Comparison of ENCODE assay signal across 8 cellular contexts in genomic region chr2:156339110-156339847, GRCh38. TPM values are rescaled to one million over a fixed set of nuclear protein-coding genes. Genes with fewer than 3 reads are reported as not detected.
DNase-seq lines count a peak whose midpoint lies in the region; ATAC-seq lines count a peak whose summit lies in the region.

No MANE protein-coding gene starts in this region.

- no peak overlapping the region for H4K5ac ChIP-seq in mesendoderm (ENCODE audit: low read length)

- H3K79me2 ChIP-seq in mesendoderm (ENCODE audit: control insufficient read depth, insufficient read depth, low read length) = no peaks in the 10 kb centered on the region

- DNase-seq in Ammon's horn (ENCODE audit: low spot score) = peak; percentile 47
- DNase-seq in EH (ENCODE audit: low read depth) = peak; percentile 7
- DNase-seq in T-cell = no peak
- no peak for DNase-seq in mesendoderm
- no peak for DNase-seq in stimulated activated CD8-positive, alpha-beta memory T cell treated with anti-CD3 and anti-CD28 coated beads, Interleukin-4, amount 100 ng/mL, for 48 hours
- DNase-seq in stimulated activated CD4-positive, alpha-beta T cell treated with anti-CD3 and anti-CD28 coated beads, Interleukin-15, amount 100 ng/mL, for 24 hours = no peak

- H3K9ac ChIP-seq in mesendoderm (ENCODE audit: low read length) = no peak overlapping the region

- H2BK5ac ChIP-seq in mesendoderm (ENCODE audit: low read length) = no peak overlapping the region

- CTCF ChIA-PET in T-cell (lab: Charles Lee) = no interaction called here

- H3K4me3 ChIP-seq in mesendoderm (ENCODE audit: low read length) = no peak overlapping the region

- H3K4ac ChIP-seq in mesendoderm (ENCODE audit: low read depth, low read length) = no peak overlapping the region

- no peak overlapping the region for H2BK15ac ChIP-seq in mesendoderm (replicated peaks; ENCODE audit: low read depth)

- no peaks in the 10 kb centered on the region for H3K4me1 ChIP-seq in mesendoderm (ENCODE audit: control insufficient read depth, low read depth, low read length)

- no peak for ATAC-seq in T-cell (replicated peaks in 1 of 4)
- no peak for ATAC-seq in HG02870 (IDR thresholded peaks at IDR 0.05; ENCODE audit: unreplicated experiment)

- H2BK120ac ChIP-seq in mesendoderm (ENCODE audit: low read depth, low read length) = no peak overlapping the region

- H3K27ac Mint-ChIP-seq in T-cell = peak overlapping the region; percentile 49 to 98

- H3K23ac ChIP-seq in mesendoderm (ENCODE audit: low read length) = no peak overlapping the region

- no peak overlapping the region for H3K4me3 Mint-ChIP-seq in T-cell

- no peaks in the 10 kb centered on the region for H3K36me3 Mint-ChIP-seq in T-cell

- no peak overlapping the region for H3K56ac ChIP-seq in mesendoderm (ENCODE audit: low read length)

- H3K79me1 ChIP-seq in mesendoderm (ENCODE audit: low read length) = no peaks in the 10 kb centered on the region

- WGBS in mesendoderm (ENCODE audit: extremely low coverage, insufficient coverage, low lambda C conversion rate) = no CpG with 5 or more reads among the region's 5 CpGs

- H3K4me1 Mint-ChIP-seq in T-cell = peaks cover 46 to 54% (median 50%) of the 10 kb centered on the region in 3 donors

- no peak overlapping the region for H3K4me2 ChIP-seq in mesendoderm (ENCODE audit: low read length)

- H3K27me3 ChIP-seq in layer of hippocampus (ENCODE audit: control insufficient read depth, insufficient read depth, low read length) = no peaks in the 10 kb centered on the region
- H3K27me3 ChIP-seq in mesendoderm (ENCODE audit: insufficient read depth, low read length, poor library complexity) = no peaks in the 10 kb centered on the region

- H3K27me3 Mint-ChIP-seq in T-cell = no peaks in the 10 kb centered on the region

- H3K9me3 Mint-ChIP-seq in T-cell = no peaks in the 10 kb centered on the region

- H3K36me3 ChIP-seq in mesendoderm (ENCODE audit: control insufficient read depth, insufficient read depth, low read length) = no peaks in the 10 kb centered on the region

- POLR2A ChIA-PET in T-cell (lab: Charles Lee) = interaction anchor here in 1 of 2 donors (1.6 kb wide), 1 partner anchor 10 kb away, joined by 8 read pairs; no protein-coding TSS in a partner anchor

- H3K27ac ChIP-seq in layer of hippocampus (ENCODE audit: low read depth, low read length) (peak overlapping the region; percentile 64), mesendoderm (ENCODE audit: low read depth, low read length) (no peak overlapping the region)

- H4K8ac ChIP-seq in mesendoderm (ENCODE audit: low read depth, low read length) = no peak overlapping the region

- H3K18ac ChIP-seq in mesendoderm (ENCODE audit: low read length) = no peak overlapping the region

- no peak overlapping the region for H2AK5ac ChIP-seq in mesendoderm (ENCODE audit: low read length)

RNA-seq across cellular contexts. Expression of gene NR4A2, which starts 6.8 kb away (rescaled TPM):
- total RNA-seq in T-cell = 100 to 1,000 TPM in 2 of 5 donors, 1 to 10 TPM in 3; 3.7 to 300 (median 6.7) TPM
- 1.1 TPM for polyA plus RNA-seq in mesendoderm (2013, experiment 1 of 2)
- polyA plus RNA-seq in mesendoderm (2013, experiment 2 of 2) = 1.2 TPM

Comparison
In these comparisons a context has a peak if more than half of its experiments do, and no peak if none do; other contexts are left out.
1. DNase-seq: peak in Ammon's horn (single experiment) and EH (single experiment); none in T-cell (0 of 34), mesendoderm (single experiment), stimulated activated CD8-positive, alpha-beta memory T cell treated with anti-CD3 and anti-CD28 coated beads, Interleukin-4, amount 100 ng/mL, for 48 hours (single experiment) and stimulated activated CD4-positive, alpha-beta T cell treated with anti-CD3 and anti-CD28 coated beads, Interleukin-15, amount 100 ng/mL, for 24 hours (single experiment).